In the genomic region with DNA sequence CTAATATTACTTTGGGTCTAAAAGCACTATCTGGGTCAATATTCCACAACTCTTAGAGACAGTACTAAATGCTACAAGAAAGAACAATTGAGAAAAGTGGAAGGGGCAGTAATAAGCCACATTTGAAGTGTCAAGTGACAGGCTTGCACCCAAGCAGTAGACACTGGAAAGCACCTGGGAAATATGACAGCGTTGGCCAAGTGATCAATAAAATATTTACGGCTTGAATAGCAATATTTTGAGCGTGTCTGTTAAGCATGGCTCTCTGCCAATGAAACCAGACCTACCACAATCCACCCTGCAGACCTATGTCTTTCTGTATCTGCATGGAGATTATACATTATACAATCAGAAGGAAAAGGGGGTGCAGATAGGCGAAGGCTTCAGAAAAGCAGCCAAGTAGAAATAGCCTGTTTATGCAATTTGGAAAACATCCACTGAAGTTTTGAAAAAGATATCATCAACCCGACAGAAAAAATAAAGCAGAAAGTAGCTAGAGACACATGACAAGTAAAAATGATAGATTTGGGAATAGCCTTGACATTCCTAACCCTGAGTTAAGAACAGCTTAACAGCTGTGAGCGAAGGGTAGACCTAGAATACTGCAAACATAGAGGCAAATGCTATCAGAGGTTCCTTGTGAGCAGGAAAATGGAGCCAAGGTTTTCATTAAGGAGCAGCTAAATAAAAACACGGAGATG, we compare ENCODE assay signal across 9 cellular contexts.
A peak's percentile ranks its signal among the peaks of the same experiment; 100 is the strongest.
DNase-seq lines count a peak whose midpoint lies in the region; ATAC-seq and TF ChIP-seq lines count a peak whose summit lies in the region.
"Had no signal": no experiment of that assay in that cellular context is flagged by ENCODE, and none has a peak within 500 bp of the region (broad histone marks: within the 10 kb centered on the region; RNA-seq: fewer than 3 reads in every experiment).

No MANE protein-coding gene starts in this region.

- no peaks in the 10 kb centered on the region for H3K36me3 ChIP-seq in hepatocyte (replicated peaks; ENCODE audit: insufficient read depth, low read depth)

- H3K36me3 Mint-ChIP-seq in T-helper 2 cell treated with Interferon-gamma antibody and Interleukin-4, amounts not matched to agents 5 μg/mL and 100 μg/mL, for 36 hours (ENCODE audit: low read depth), result peaks cover 98% of the 10 kb centered on the region
- H3K36me3 Mint-ChIP-seq in T-helper 1 cell treated with Interleukin-12 subunit alpha and Interleukin-12 subunit beta and Interleukin-4 antibody, amounts not matched to agents 30 μg/mL and 1 μg/mL, for 36 hours (ENCODE audit: low read depth), result peaks cover 93% of the 10 kb centered on the region
- H3K36me3 Mint-ChIP-seq in stimulated activated memory B cell treated with anti-CD40 and anti-IgM and Interleukin-4, amounts not matched to agents 10 μg/mL and 1 μg/mL and 100 μg/mL, for 72 hours, result peaks cover 58% of the 10 kb centered on the region

- ATAC-seq in stimulated activated memory B cell treated with anti-CD40 and anti-IgM and Interleukin-4, amounts not matched to agents 10 μg/mL and 1 μg/mL and 100 μg/mL, for 72 hours, result no peak
- no peak for ATAC-seq in esophagus mucosa
- ATAC-seq: mucosa of descending colon had no signal

- no peaks in the 10 kb centered on the region for H3K27me3 Mint-ChIP-seq in T-helper 2 cell treated with Interferon-gamma antibody and Interleukin-4, amounts not matched to agents 5 μg/mL and 100 μg/mL, for 36 hours (ENCODE audit: low read depth)
- no peaks in the 10 kb centered on the region for H3K27me3 Mint-ChIP-seq in T-helper 1 cell treated with Interleukin-12 subunit alpha and Interleukin-12 subunit beta and Interleukin-4 antibody, amounts not matched to agents 30 μg/mL and 1 μg/mL, for 36 hours (ENCODE audit: low read depth)
- no peaks in the 10 kb centered on the region for H3K27me3 Mint-ChIP-seq in stimulated activated memory B cell treated with anti-CD40 and anti-IgM and Interleukin-4, amounts not matched to agents 10 μg/mL and 1 μg/mL and 100 μg/mL, for 72 hours

- no peak overlapping the region for H2AFZ ChIP-seq in hepatocyte

- H3K27me3 ChIP-seq in hepatocyte, result no peaks in the 10 kb centered on the region

- peak overlapping the region; percentile 93 for H3K27ac Mint-ChIP-seq in T-helper 2 cell treated with Interferon-gamma antibody and Interleukin-4, amounts not matched to agents 5 μg/mL and 100 μg/mL, for 36 hours
- peak overlapping the region; percentile 91 for H3K27ac Mint-ChIP-seq in T-helper 1 cell treated with Interleukin-12 subunit alpha and Interleukin-12 subunit beta and Interleukin-4 antibody, amounts not matched to agents 30 μg/mL and 1 μg/mL, for 36 hours
- peak overlapping the region; percentile 80 for H3K27ac Mint-ChIP-seq in stimulated activated memory B cell treated with anti-CD40 and anti-IgM and Interleukin-4, amounts not matched to agents 10 μg/mL and 1 μg/mL and 100 μg/mL, for 72 hours

- peak overlapping the region; percentile 98 for H3K4me3 Mint-ChIP-seq in T-helper 2 cell treated with Interferon-gamma antibody and Interleukin-4, amounts not matched to agents 5 μg/mL and 100 μg/mL, for 36 hours
- peak overlapping the region; percentile 98 for H3K4me3 Mint-ChIP-seq in T-helper 1 cell treated with Interleukin-12 subunit alpha and Interleukin-12 subunit beta and Interleukin-4 antibody, amounts not matched to agents 30 μg/mL and 1 μg/mL, for 36 hours
- peak overlapping the region; percentile 79 for H3K4me3 Mint-ChIP-seq in stimulated activated memory B cell treated with anti-CD40 and anti-IgM and Interleukin-4, amounts not matched to agents 10 μg/mL and 1 μg/mL and 100 μg/mL, for 72 hours

- H4K20me1 ChIP-seq in hepatocyte (ENCODE audit: insufficient read depth, poor library complexity, severe bottlenecking), result peaks cover 17% of the 10 kb centered on the region

- H3K27ac ChIP-seq in hepatocyte, result no peak overlapping the region

- no peak for TF ChIP-seq CTCF in hepatocyte (IDR thresholded peaks at IDR 0.05; ENCODE audit: poor library complexity)

- no peaks in the 10 kb centered on the region for H3K9me2 ChIP-seq in hepatocyte (replicated peaks; ENCODE audit: insufficient read depth)

- peaks cover 100% of the 10 kb centered on the region for H3K79me2 ChIP-seq in hepatocyte

- no peaks in the 10 kb centered on the region for H3K9me3 Mint-ChIP-seq in T-helper 2 cell treated with Interferon-gamma antibody and Interleukin-4, amounts not matched to agents 5 μg/mL and 100 μg/mL, for 36 hours
- no peaks in the 10 kb centered on the region for H3K9me3 Mint-ChIP-seq in T-helper 1 cell treated with Interleukin-12 subunit alpha and Interleukin-12 subunit beta and Interleukin-4 antibody, amounts not matched to agents 30 μg/mL and 1 μg/mL, for 36 hours
- no peaks in the 10 kb centered on the region for H3K9me3 Mint-ChIP-seq in stimulated activated memory B cell treated with anti-CD40 and anti-IgM and Interleukin-4, amounts not matched to agents 10 μg/mL and 1 μg/mL and 100 μg/mL, for 72 hours

- peaks cover 62% of the 10 kb centered on the region for H3K4me1 Mint-ChIP-seq in T-helper 2 cell treated with Interferon-gamma antibody and Interleukin-4, amounts not matched to agents 5 μg/mL and 100 μg/mL, for 36 hours (ENCODE audit: low read depth)
- H3K4me1 Mint-ChIP-seq in T-helper 1 cell treated with Interleukin-12 subunit alpha and Interleukin-12 subunit beta and Interleukin-4 antibody, amounts not matched to agents 30 μg/mL and 1 μg/mL, for 36 hours (ENCODE audit: low read depth), result peaks cover 64% of the 10 kb centered on the region
- peaks cover 85% of the 10 kb centered on the region for H3K4me1 Mint-ChIP-seq in stimulated activated memory B cell treated with anti-CD40 and anti-IgM and Interleukin-4, amounts not matched to agents 10 μg/mL and 1 μg/mL and 100 μg/mL, for 72 hours

- no peaks in the 10 kb centered on the region for H3K9me3 ChIP-seq in hepatocyte (ENCODE audit: low read depth)
- H3K9me3 ChIP-seq: mucosa of descending colon had no signal

- WGBS in hepatocyte (ENCODE audit: low lambda C conversion rate, missing lambda C conversion rate), result 58% methylated on average over 7 of the region's 7 CpGs

- peak overlapping the region; percentile 27 for H3K4me2 ChIP-seq in hepatocyte

- H3K4me1 ChIP-seq in hepatocyte (ENCODE audit: insufficient read depth), result peaks cover 44% of the 10 kb centered on the region

- DNase-seq in T-helper 2 cell treated with Interferon-gamma antibody and Interleukin-4, amounts not matched to agents 5 μg/mL and 100 μg/mL, for 36 hours (ENCODE audit: low spot score), result no peak
- DNase-seq in T-helper 2 cell (no peak), hepatocyte (ENCODE audit: low spot score) (no peak), GM19240 (ENCODE audit: insufficient read length, low spot score) (no peak), MV-4-11 (lab: John Stamatoyannopoulos, UW) (no peak)
- DNase-seq: mucosa of descending colon had no signal

- no peak overlapping the region for H3K4me3 ChIP-seq in hepatocyte
- H3K4me3 ChIP-seq: mucosa of descending colon had no signal
